Comparison of ENCODE assay signal across 22 cellular contexts in genomic region chr14:87450193-87450592, GRCh38.
DNase-seq lines count a peak whose midpoint lies in the region; ATAC-seq and TF ChIP-seq lines count a peak whose summit lies in the region.
"Had no signal": no experiment of that assay in that cellular context is flagged by ENCODE, and none has a peak within 500 bp of the region (broad histone marks: within the 10 kb centered on the region; RNA-seq: fewer than 3 reads in every experiment).

No MANE protein-coding gene starts in this region.

- H3K79me2 ChIP-seq in mammary epithelial cell (ENCODE audit: insufficient read depth, low read length): no peaks in the 10 kb centered on the region

- no TSS peak for BruUV-seq in mammary epithelial cell (replicated peaks; lab: Mats Ljungman, UMichigan)

- no peak overlapping the region for H3K4me2 ChIP-seq in mammary epithelial cell (ENCODE audit: insufficient read depth, low read depth, low read length)
- H3K4me2 ChIP-seq: BLaER1 had no signal

- 76% methylated on average over 2 of the region's 3 CpGs for WGBS in mammary epithelial cell (ENCODE audit: low coverage, missing lambda C conversion rate)

- H3K27me3 ChIP-seq in RWPE2 (ENCODE audit: insufficient read depth, poor library complexity, severe bottlenecking): no peaks in the 10 kb centered on the region
- H3K27me3 ChIP-seq in mammary epithelial cell (ENCODE audit: insufficient read depth, low read length): no peaks in the 10 kb centered on the region
- H3K27me3 ChIP-seq: BE2C, BLaER1 had no signal

- peak; percentile 79 for ATAC-seq in RWPE2 (ENCODE audit: low read depth)

- H3K9me3 ChIP-seq in RWPE2 (ENCODE audit: severe bottlenecking) (no peaks in the 10 kb centered on the region), mammary epithelial cell (replicated peaks; ENCODE audit: insufficient read depth, low read length) (no peaks in the 10 kb centered on the region)
- H3K9me3 ChIP-seq: BE2C, BLaER1 had no signal

- H3K4me3 ChIP-seq in RWPE2 (ENCODE audit: severe bottlenecking) (no peak overlapping the region), mammary epithelial cell (replicated peaks in 1 of 3; ENCODE audit: insufficient read depth in 1 of 3, low read depth in 2 of 3, low read length in 3 of 3) (no peak overlapping the region), epithelial cell of esophagus (ENCODE audit: low read length) (no peak overlapping the region)
- H3K4me3 ChIP-seq: BLaER1 had no signal

- intact Hi-C loops in mammary epithelial cell (cut with micrococcal nuclease): loop anchor here (1.0 kb wide), 1 partner anchor 166 kb away; no protein-coding TSS in a partner anchor

- in situ Hi-C loops in mammary epithelial cell (cut with MboI; ENCODE audit: low sequenced_read_pairs in 2 of 2): no loop called here

- no peak overlapping the region for H3K27ac ChIP-seq in RWPE2 (ENCODE audit: poor library complexity, severe bottlenecking)
- no peak overlapping the region for H3K27ac ChIP-seq in mammary epithelial cell (ENCODE audit: insufficient read depth, low read depth, low read length)
- H3K27ac ChIP-seq: BLaER1 had no signal

- CTCF ChIA-PET in mammary epithelial cell (lab: Charles Lee; ENCODE audit: low non-redundant PET): no interaction called here

- H2AFZ ChIP-seq in mammary epithelial cell (ENCODE audit: low read depth, low read length): peak overlapping the region; percentile 45

- H3K36me3 ChIP-seq in RWPE2 (ENCODE audit: low read depth): no peaks in the 10 kb centered on the region
- no peaks in the 10 kb centered on the region for H3K36me3 ChIP-seq in mammary epithelial cell (ENCODE audit: insufficient read depth, low read length)
- H3K36me3 ChIP-seq: BE2C, BLaER1 had no signal

- TF ChIP-seq CTCF in RWPE2 (IDR thresholded peaks at IDR 0.05; ENCODE audit: poor library complexity, severe bottlenecking) (no peak), mammary epithelial cell (conservative IDR thresholded peaks at IDR 0.05 in 1 of 2, IDR thresholded peaks at IDR 0.05 in 1 of 2; ENCODE audit: extremely low read depth in 1 of 2, insufficient read depth in 1 of 2, low read depth in 1 of 2, low read length in 2 of 2) (no peak), epithelial cell of esophagus (IDR thresholded peaks at IDR 0.05; ENCODE audit: insufficient read depth, low read depth, low read length, missing control alignments) (no peak)

- dilution Hi-C loops in mammary epithelial cell (cut with HindIII; ENCODE audit: low sequenced_read_pairs): no loop called here

- no peaks in the 10 kb centered on the region for H4K20me1 ChIP-seq in mammary epithelial cell (ENCODE audit: insufficient read depth, low read length)
- H4K20me1 ChIP-seq: BLaER1 had no signal

- no peak overlapping the region for H3K9ac ChIP-seq in mammary epithelial cell (ENCODE audit: insufficient read depth, low read length)
- H3K9ac ChIP-seq: BLaER1 had no signal

- H3K4me1 ChIP-seq in RWPE2 (ENCODE audit: insufficient read depth, poor library complexity, severe bottlenecking) (no peaks in the 10 kb centered on the region), mammary epithelial cell (ENCODE audit: insufficient read depth, low read length) (peaks cover 16% of the 10 kb centered on the region)
- H3K4me1 ChIP-seq: BE2C, BLaER1 had no signal

- no peak for DNase-seq in RWPE2 (ENCODE audit: low spot score)
- DNase-seq in mammary epithelial cell: peak; percentile 59
- peak; percentile 87 for DNase-seq in epithelial cell of esophagus (ENCODE audit: low read depth)
- no peak for DNase-seq in NOMO-1 treated with dmso at 0.1 percent for 144 hours (lab: John Stamatoyannopoulos, UW; ENCODE audit: unreplicated experiment)
- no peak for DNase-seq in activated effector memory CD4-positive, alpha-beta T cell treated with Interleukin-2 at 50 U/mL for 16 hours
- DNase-seq in NCI-H510A (lab: John Stamatoyannopoulos, UW): no peak
- DNase-seq: 8988T; ACHN; BE2C; C1 segment of cervical spinal cord; CD4-positive, alpha-beta memory T cell; CD4-positive, CD25-positive, alpha-beta regulatory T cell; CD8-positive, alpha-beta memory T cell; COR-L47; DMS 273 treated with DMSO at 0.1 percent for 48 hours; DMS153; DMS53; DMS79; DND-41; EL; GF-D8 had no signal

Comparison
In these comparisons a context has a peak if more than half of its experiments do, and no peak if none do; other contexts are left out.
1. DNase-seq: peak in mammary epithelial cell (single experiment) and epithelial cell of esophagus (single experiment); none in RWPE2 (single experiment), NOMO-1 treated with dmso at 0.1 percent for 144 hours (single experiment), activated effector memory CD4-positive, alpha-beta T cell treated with Interleukin-2 at 50 U/mL for 16 hours (single experiment) and NCI-H510A (single experiment).